1 cellular context compared by ENCODE assay signal in the genomic region with DNA sequence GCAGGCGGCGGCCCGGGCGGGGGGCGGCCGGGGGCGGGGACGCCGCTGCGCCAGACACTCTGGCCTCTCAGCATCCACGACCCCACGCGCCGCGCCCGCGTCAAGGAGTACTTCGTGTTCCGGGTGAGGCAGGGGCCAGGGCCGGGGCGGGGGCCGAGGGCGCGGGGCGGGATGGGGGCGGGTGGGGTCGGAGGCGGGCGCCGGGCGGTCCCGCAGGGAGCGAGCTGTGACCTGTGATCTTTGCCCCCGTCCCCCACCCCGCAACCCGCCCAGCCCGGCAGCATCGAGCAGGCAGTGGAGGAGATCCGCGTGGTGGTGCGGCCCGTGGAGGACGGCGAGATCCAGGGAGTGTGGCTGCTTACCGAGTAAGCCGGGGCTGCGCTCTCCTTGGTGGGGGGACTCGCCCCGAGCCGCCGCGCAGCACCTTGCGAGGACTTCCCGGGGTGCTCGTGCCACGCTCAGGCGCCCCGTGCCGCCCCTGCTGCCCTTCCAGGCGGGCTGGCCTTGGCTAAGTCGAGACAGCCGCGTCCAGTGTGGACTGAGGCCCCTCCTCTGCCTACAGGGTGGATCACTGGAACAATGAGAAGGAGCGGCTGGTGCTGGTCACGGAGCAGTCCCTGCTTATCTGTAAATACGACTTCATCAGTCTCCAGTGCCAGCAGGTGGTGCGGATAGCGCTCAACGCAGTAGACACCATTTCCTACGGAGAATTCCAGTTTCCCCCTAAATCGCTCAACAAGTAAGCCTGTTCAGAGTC.
TF ChIP-seq lines count a peak whose summit lies in the region.

No MANE protein-coding gene starts in this region.

TF ChIP-seq in K562, 482 proteins besides CTCF, POLR2A, EP300 and RAD21 (continues in another document):
- TF ChIP-seq LCOR (CRISPR knock-in tag; IDR thresholded peaks at IDR 0.05) (no peak), YBX1 (IDR thresholded peaks at IDR 0.05) (no peak), KLF16 (IDR thresholded peaks at IDR 0.05) (peak; percentile 52; the same call in 1 of the 2 replicates), CBFA2T3 (IDR thresholded peaks at IDR 0.05) (peak; percentile 84), HNRNPH1 (optimal IDR thresholded peaks at IDR 0.05; ENCODE audit: low read depth, low read length) (no peak), KDM4B (IDR thresholded peaks at IDR 0.05; ENCODE audit: borderline replicate concordance in 2 of 2, low read depth in 1 of 2) (no peak), SAP30 (IDR thresholded peaks at IDR 0.05; ENCODE audit: borderline replicate concordance, insufficient read depth, low read depth, low read length, poor library complexity, severe bottlenecking) (peak; percentile 70), ZNF444 (CRISPR knock-in tag; IDR thresholded peaks at IDR 0.05) (no peak), FOXA3 (CRISPR knock-in tag; conservative IDR thresholded peaks at IDR 0.05 in 1 of 2, IDR thresholded peaks at IDR 0.05 in 1 of 2) (0 out of 4 replicates have a peak, but pooled peaks of 1 of the 2 experiments have one; percentile 24), MCM7 (IDR thresholded peaks at IDR 0.05) (no peak), RBM25 (IDR thresholded peaks at IDR 0.05; ENCODE audit: low read depth, low read length, severe bottlenecking) (no peak), SMAD4 (CRISPR knock-in tag; conservative IDR thresholded peaks at IDR 0.05) (peak; percentile 76), YY1 (IDR thresholded peaks at IDR 0.05; ENCODE audit: borderline replicate concordance in 1 of 3, control insufficient read depth in 1 of 3, extremely low read depth in 1 of 3, insufficient read depth in 3 of 3, insufficient read length in 1 of 3, insufficient replicate concordance in 2 of 3, low read depth in 1 of 3, low read length in 2 of 3) (peak in 2 of 3 experiments; percentile 17 to 62), BRCA1 (IDR thresholded peaks at IDR 0.05) (no peak), BRCA1 (CRISPR knock-in tag; IDR thresholded peaks at IDR 0.05) (no peak), ZNF699 (CRISPR knock-in tag; IDR thresholded peaks at IDR 0.05; ENCODE audit: insufficient replicate concordance) (no peak), NFE2L1 (tag; IDR thresholded peaks at IDR 0.05; ENCODE audit: borderline replicate concordance, low read depth) (no peak), TSC22D4 (tag; IDR thresholded peaks at IDR 0.05) (no peak), HDAC1 (IDR thresholded peaks at IDR 0.05) (peak in 1 of 2 experiments; percentile 57; a peak in 1 of 4 replicates), FOXP1 (CRISPR knock-in tag; IDR thresholded peaks at IDR 0.05) (no peak), FOXK1 (CRISPR knock-in tag; IDR thresholded peaks at IDR 0.05; ENCODE audit: borderline replicate concordance) (no peak), TAF1 (IDR thresholded peaks at IDR 0.05; ENCODE audit: control insufficient read depth, extremely low read depth, insufficient read depth, low read length, severe bottlenecking) (peak; percentile 25), TOE1 (IDR thresholded peaks at IDR 0.05; ENCODE audit: borderline replicate concordance) (no peak), TOE1 (CRISPR knock-in tag; IDR thresholded peaks at IDR 0.05; ENCODE audit: borderline replicate concordance, low read depth) (no peak), HCFC1 (IDR thresholded peaks at IDR 0.05; ENCODE audit: low read depth, low read length) (no peak), ZNF3 (CRISPR knock-in tag; IDR thresholded peaks at IDR 0.05) (no peak), ZKSCAN1 (IDR thresholded peaks at IDR 0.05; ENCODE audit: low read depth, low read length) (no peak), ETV1 (tag; conservative IDR thresholded peaks at IDR 0.05; ENCODE audit: low read depth) (no peak)
- TF ChIP-seq, protein P1, sequence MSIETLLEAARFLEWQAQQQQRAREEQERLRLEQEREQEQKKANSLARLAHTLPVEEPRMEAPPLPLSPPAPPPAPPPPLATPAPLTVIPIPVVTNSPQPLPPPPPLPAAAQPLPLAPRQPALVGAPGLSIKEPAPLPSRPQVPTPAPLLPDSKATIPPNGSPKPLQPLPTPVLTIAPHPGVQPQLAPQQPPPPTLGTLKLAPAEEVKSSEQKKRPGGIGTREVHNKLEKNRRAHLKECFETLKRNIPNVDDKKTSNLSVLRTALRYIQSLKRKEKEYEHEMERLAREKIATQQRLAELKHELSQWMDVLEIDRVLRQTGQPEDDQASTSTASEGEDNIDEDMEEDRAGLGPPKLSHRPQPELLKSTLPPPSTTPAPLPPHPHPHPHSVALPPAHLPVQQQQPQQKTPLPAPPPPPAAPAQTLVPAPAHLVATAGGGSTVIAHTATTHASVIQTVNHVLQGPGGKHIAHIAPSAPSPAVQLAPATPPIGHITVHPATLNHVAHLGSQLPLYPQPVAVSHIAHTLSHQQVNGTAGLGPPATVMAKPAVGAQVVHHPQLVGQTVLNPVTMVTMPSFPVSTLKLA (conservative IDR thresholded peaks at IDR 0.05): peak; percentile 33 to 63; a peak in 3 of 4 replicates
- TF ChIP-seq, protein P2, sequence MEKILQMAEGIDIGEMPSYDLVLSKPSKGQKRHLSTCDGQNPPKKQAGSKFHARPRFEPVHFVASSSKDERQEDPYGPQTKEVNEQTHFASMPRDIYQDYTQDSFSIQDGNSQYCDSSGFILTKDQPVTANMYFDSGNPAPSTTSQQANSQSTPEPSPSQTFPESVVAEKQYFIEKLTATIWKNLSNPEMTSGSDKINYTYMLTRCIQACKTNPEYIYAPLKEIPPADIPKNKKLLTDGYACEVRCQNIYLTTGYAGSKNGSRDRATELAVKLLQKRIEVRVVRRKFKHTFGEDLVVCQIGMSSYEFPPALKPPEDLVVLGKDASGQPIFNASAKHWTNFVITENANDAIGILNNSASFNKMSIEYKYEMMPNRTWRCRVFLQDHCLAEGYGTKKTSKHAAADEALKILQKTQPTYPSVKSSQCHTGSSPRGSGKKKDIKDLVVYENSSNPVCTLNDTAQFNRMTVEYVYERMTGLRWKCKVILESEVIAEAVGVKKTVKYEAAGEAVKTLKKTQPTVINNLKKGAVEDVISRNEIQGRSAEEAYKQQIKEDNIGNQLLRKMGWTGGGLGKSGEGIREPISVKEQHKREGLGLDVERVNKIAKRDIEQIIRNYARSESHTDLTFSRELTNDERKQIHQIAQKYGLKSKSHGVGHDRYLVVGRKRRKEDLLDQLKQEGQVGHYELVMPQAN (IDR thresholded peaks at IDR 0.05; ENCODE audit: borderline replicate concordance): 0 out of 2 replicates have a peak, but pooled peaks have one; percentile 29
- TF ChIP-seq, protein P3, sequence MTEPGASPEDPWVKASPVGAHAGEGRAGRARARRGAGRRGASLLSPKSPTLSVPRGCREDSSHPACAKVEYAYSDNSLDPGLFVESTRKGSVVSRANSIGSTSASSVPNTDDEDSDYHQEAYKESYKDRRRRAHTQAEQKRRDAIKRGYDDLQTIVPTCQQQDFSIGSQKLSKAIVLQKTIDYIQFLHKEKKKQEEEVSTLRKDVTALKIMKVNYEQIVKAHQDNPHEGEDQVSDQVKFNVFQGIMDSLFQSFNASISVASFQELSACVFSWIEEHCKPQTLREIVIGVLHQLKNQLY (CRISPR knock-in tag; conservative IDR thresholded peaks at IDR 0.05): no peak
- TF ChIP-seq, protein P4, sequence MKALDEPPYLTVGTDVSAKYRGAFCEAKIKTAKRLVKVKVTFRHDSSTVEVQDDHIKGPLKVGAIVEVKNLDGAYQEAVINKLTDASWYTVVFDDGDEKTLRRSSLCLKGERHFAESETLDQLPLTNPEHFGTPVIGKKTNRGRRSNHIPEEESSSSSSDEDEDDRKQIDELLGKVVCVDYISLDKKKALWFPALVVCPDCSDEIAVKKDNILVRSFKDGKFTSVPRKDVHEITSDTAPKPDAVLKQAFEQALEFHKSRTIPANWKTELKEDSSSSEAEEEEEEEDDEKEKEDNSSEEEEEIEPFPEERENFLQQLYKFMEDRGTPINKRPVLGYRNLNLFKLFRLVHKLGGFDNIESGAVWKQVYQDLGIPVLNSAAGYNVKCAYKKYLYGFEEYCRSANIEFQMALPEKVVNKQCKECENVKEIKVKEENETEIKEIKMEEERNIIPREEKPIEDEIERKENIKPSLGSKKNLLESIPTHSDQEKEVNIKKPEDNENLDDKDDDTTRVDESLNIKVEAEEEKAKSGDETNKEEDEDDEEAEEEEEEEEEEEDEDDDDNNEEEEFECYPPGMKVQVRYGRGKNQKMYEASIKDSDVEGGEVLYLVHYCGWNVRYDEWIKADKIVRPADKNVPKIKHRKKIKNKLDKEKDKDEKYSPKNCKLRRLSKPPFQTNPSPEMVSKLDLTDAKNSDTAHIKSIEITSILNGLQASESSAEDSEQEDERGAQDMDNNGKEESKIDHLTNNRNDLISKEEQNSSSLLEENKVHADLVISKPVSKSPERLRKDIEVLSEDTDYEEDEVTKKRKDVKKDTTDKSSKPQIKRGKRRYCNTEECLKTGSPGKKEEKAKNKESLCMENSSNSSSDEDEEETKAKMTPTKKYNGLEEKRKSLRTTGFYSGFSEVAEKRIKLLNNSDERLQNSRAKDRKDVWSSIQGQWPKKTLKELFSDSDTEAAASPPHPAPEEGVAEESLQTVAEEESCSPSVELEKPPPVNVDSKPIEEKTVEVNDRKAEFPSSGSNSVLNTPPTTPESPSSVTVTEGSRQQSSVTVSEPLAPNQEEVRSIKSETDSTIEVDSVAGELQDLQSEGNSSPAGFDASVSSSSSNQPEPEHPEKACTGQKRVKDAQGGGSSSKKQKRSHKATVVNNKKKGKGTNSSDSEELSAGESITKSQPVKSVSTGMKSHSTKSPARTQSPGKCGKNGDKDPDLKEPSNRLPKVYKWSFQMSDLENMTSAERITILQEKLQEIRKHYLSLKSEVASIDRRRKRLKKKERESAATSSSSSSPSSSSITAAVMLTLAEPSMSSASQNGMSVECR (CRISPR knock-in tag; IDR thresholded peaks at IDR 0.05): peak; percentile 49; the same call in 1 of the 2 replicates
- TF ChIP-seq, protein P5, sequence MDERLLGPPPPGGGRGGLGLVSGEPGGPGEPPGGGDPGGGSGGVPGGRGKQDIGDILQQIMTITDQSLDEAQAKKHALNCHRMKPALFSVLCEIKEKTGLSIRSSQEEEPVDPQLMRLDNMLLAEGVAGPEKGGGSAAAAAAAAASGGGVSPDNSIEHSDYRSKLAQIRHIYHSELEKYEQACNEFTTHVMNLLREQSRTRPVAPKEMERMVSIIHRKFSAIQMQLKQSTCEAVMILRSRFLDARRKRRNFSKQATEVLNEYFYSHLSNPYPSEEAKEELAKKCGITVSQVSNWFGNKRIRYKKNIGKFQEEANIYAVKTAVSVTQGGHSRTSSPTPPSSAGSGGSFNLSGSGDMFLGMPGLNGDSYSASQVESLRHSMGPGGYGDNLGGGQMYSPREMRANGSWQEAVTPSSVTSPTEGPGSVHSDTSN (CRISPR knock-in tag; IDR thresholded peaks at IDR 0.05; ENCODE audit: low read depth): no peak
- TF ChIP-seq, protein P5 (tag; conservative IDR thresholded peaks at IDR 0.05; ENCODE audit: low read depth): no peak; the same call in 1 of the 2 replicates
- TF ChIP-seq, protein P6, sequence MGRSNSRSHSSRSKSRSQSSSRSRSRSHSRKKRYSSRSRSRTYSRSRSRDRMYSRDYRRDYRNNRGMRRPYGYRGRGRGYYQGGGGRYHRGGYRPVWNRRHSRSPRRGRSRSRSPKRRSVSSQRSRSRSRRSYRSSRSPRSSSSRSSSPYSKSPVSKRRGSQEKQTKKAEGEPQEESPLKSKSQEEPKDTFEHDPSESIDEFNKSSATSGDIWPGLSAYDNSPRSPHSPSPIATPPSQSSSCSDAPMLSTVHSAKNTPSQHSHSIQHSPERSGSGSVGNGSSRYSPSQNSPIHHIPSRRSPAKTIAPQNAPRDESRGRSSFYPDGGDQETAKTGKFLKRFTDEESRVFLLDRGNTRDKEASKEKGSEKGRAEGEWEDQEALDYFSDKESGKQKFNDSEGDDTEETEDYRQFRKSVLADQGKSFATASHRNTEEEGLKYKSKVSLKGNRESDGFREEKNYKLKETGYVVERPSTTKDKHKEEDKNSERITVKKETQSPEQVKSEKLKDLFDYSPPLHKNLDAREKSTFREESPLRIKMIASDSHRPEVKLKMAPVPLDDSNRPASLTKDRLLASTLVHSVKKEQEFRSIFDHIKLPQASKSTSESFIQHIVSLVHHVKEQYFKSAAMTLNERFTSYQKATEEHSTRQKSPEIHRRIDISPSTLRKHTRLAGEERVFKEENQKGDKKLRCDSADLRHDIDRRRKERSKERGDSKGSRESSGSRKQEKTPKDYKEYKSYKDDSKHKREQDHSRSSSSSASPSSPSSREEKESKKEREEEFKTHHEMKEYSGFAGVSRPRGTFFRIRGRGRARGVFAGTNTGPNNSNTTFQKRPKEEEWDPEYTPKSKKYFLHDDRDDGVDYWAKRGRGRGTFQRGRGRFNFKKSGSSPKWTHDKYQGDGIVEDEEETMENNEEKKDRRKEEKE (IDR thresholded peaks at IDR 0.05; ENCODE audit: borderline replicate concordance in 1 of 2, control insufficient read depth in 1 of 2, low read depth in 2 of 2, low read length in 1 of 2): no peak
- TF ChIP-seq, protein P7, sequence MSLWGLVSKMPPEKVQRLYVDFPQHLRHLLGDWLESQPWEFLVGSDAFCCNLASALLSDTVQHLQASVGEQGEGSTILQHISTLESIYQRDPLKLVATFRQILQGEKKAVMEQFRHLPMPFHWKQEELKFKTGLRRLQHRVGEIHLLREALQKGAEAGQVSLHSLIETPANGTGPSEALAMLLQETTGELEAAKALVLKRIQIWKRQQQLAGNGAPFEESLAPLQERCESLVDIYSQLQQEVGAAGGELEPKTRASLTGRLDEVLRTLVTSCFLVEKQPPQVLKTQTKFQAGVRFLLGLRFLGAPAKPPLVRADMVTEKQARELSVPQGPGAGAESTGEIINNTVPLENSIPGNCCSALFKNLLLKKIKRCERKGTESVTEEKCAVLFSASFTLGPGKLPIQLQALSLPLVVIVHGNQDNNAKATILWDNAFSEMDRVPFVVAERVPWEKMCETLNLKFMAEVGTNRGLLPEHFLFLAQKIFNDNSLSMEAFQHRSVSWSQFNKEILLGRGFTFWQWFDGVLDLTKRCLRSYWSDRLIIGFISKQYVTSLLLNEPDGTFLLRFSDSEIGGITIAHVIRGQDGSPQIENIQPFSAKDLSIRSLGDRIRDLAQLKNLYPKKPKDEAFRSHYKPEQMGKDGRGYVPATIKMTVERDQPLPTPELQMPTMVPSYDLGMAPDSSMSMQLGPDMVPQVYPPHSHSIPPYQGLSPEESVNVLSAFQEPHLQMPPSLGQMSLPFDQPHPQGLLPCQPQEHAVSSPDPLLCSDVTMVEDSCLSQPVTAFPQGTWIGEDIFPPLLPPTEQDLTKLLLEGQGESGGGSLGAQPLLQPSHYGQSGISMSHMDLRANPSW (CRISPR knock-in tag; IDR thresholded peaks at IDR 0.05): peak; percentile 76; the same call in 1 of the 2 replicates
